ENCODE assay signal across 8 cellular contexts in genomic region chr10:45464958-45465567, GRCh38.
DNase-seq lines count a peak whose midpoint lies in the region; ATAC-seq and TF ChIP-seq lines count a peak whose summit lies in the region.

No MANE protein-coding gene starts in this region.

- H3K27ac ChIP-seq in SU-DHL-6 (ENCODE audit: low read depth, low read length) = peak overlapping the region; percentile 43

- no peak overlapping the region for H3K4me3 ChIP-seq in SU-DHL-6 (ENCODE audit: insufficient read depth, low read length, poor library complexity, severe bottlenecking)

- no peak overlapping the region for H2AFZ ChIP-seq in SU-DHL-6 (ENCODE audit: low read depth, low read length, severe bottlenecking)

- H3K4me2 ChIP-seq in SU-DHL-6 (ENCODE audit: low read depth, low read length, poor library complexity, severe bottlenecking) = peak overlapping the region; percentile 90

- peaks cover 28% of the 10 kb centered on the region for H3K4me1 Mint-ChIP-seq in activated naive CD8-positive, alpha-beta T cell treated with anti-CD3 and anti-CD28 coated beads for 36 hours

- peak; percentile 57 for DNase-seq in DMS53 treated with DMSO at 0.1 percent for 48 hours (lab: John Stamatoyannopoulos, UW; ENCODE audit: unreplicated experiment)
- DNase-seq in HuH-7.5 (ENCODE audit: low spot score) = peak; percentile 81
- peak; percentile 74 for DNase-seq in activated naive CD8-positive, alpha-beta T cell treated with anti-CD3 and anti-CD28 coated beads for 36 hours
- DNase-seq in cardiac septum (ENCODE audit: low spot score) = peak; percentile 92
- peak; percentile 70 for DNase-seq in putamen (ENCODE audit: low spot score)
- DNase-seq in mesenteric fat pad (ENCODE audit: low spot score) = no peak

- H3F3A ChIP-seq in SU-DHL-6 (ENCODE audit: insufficient read depth) = peaks cover 11% of the 10 kb centered on the region

- H3K36me3 ChIP-seq in SU-DHL-6 (ENCODE audit: low read length) = no peaks in the 10 kb centered on the region

- H3K27me3 ChIP-seq in SU-DHL-6 (ENCODE audit: low read length) = no peaks in the 10 kb centered on the region

- H3K9me3 ChIP-seq in SU-DHL-6 (ENCODE audit: insufficient read depth, low read length) = no peaks in the 10 kb centered on the region

- intact Hi-C loops in cardiac septum (cut with DNase I) = loop anchor here (5.0 to 10.0 kb wide), 2 partner anchors 130 to 207 kb away; partner anchors contain the start of gene ZFAND4

- H4K20me1 ChIP-seq in SU-DHL-6 (ENCODE audit: low read depth, low read length) = no peaks in the 10 kb centered on the region

- peaks cover 2% of the 10 kb centered on the region for H3K36me3 Mint-ChIP-seq in activated naive CD8-positive, alpha-beta T cell treated with anti-CD3 and anti-CD28 coated beads for 36 hours

- no peak overlapping the region for H3K27ac Mint-ChIP-seq in activated naive CD8-positive, alpha-beta T cell treated with anti-CD3 and anti-CD28 coated beads for 36 hours

- no peaks in the 10 kb centered on the region for H3K79me2 ChIP-seq in SU-DHL-6 (ENCODE audit: insufficient read depth, low read length)

- no peaks in the 10 kb centered on the region for H3K9me2 ChIP-seq in SU-DHL-6 (replicated peaks; ENCODE audit: insufficient read depth, low read length)

- peak; percentile 42 for ATAC-seq in GM21381 (IDR thresholded peaks at IDR 0.05; ENCODE audit: unreplicated experiment)

- H3K9ac ChIP-seq in SU-DHL-6 (ENCODE audit: low read length) = peak overlapping the region; percentile 25

- no peak overlapping the region for H3K4me3 Mint-ChIP-seq in activated naive CD8-positive, alpha-beta T cell treated with anti-CD3 and anti-CD28 coated beads for 36 hours

- peak; percentile 78 for TF ChIP-seq CTCF in SU-DHL-6 (IDR thresholded peaks at IDR 0.05; ENCODE audit: insufficient read depth, low read length, poor library complexity, severe bottlenecking)

- no peaks in the 10 kb centered on the region for H3K27me3 Mint-ChIP-seq in activated naive CD8-positive, alpha-beta T cell treated with anti-CD3 and anti-CD28 coated beads for 36 hours

- H3K9me3 Mint-ChIP-seq in activated naive CD8-positive, alpha-beta T cell treated with anti-CD3 and anti-CD28 coated beads for 36 hours = no peaks in the 10 kb centered on the region
